ENCODE assay signal across 19 cellular contexts in genomic region chr1:77625250-77625649, GRCh38.
"Had no signal": no experiment of that assay in that cellular context is flagged by ENCODE, and none has a peak within 500 bp of the region (broad histone marks: within the 10 kb centered on the region; RNA-seq: fewer than 3 reads in every experiment).

No MANE protein-coding gene starts in this region.

- H3K27me3 ChIP-seq: neutrophil, right lobe of liver, upper lobe of left lung had no signal

- H2AFZ ChIP-seq: parathyroid adenoma had no signal

- DNase-seq: activated CD4-positive, alpha-beta T cell treated with anti-CD3 and anti-CD28 coated beads, Interleukin-2, amount 10 ng/mL, durations not matched to agents 7 days and 5 days; activated gamma-delta T cell treated with Interleukin-2 at 50 U/mL for 16 hours; activated T-cell treated with anti-CD3 and anti-CD28 coated beads, Interleukin-2, amount 50 U/mL, for 1 hour; foreskin melanocyte; glutamatergic neuron; hippocampal formation; islet precursor cell; natural killer cell; right lobe of liver; small intestine; stimulated activated CD4-positive, alpha-beta T cell treated with anti-CD3 and anti-CD28 coated beads, Interleukin-15, amount 100 ng/mL, for 24 hours; stimulated activated CD4-positive, alpha-beta T cell treated with anti-CD3 and anti-CD28 coated beads, Interleukin-2, amount 100 ng/mL, for 48 hours; T-helper 1 cell; T1000; upper lobe of left lung had no signal

- H3K27ac Mint-ChIP-seq: activated CD4-positive, alpha-beta T cell treated with anti-CD3 and anti-CD28 coated beads, Interleukin-2, amount 10 ng/mL, durations not matched to agents 7 days and 5 days; natural killer cell had no signal

- H3K27me3 Mint-ChIP-seq: activated CD4-positive, alpha-beta T cell treated with anti-CD3 and anti-CD28 coated beads, Interleukin-2, amount 10 ng/mL, durations not matched to agents 7 days and 5 days had no signal

- H3K36me3 ChIP-seq: thoracic aorta had no signal

- H3K9me3 ChIP-seq: neutrophil, right lobe of liver, thoracic aorta, upper lobe of left lung had no signal

- H3K9me3 Mint-ChIP-seq: activated CD4-positive, alpha-beta T cell treated with anti-CD3 and anti-CD28 coated beads, Interleukin-2, amount 10 ng/mL, durations not matched to agents 7 days and 5 days; natural killer cell had no signal

- H3K36me3 Mint-ChIP-seq: natural killer cell had no signal

- H3K4me1 ChIP-seq: parathyroid adenoma had no signal

- H3K9ac ChIP-seq: parathyroid adenoma had no signal

- ATAC-seq: natural killer cell, right lobe of liver had no signal

- H3K79me2 ChIP-seq: parathyroid adenoma had no signal

- H3K27ac ChIP-seq: neutrophil, parathyroid adenoma, right lobe of liver, thoracic aorta had no signal

- H3K4me3 ChIP-seq: lung, right lobe of liver, thoracic aorta, upper lobe of left lung had no signal

- H3K4me3 Mint-ChIP-seq: activated CD4-positive, alpha-beta T cell treated with anti-CD3 and anti-CD28 coated beads, Interleukin-2, amount 10 ng/mL, durations not matched to agents 7 days and 5 days; natural killer cell had no signal
